ENCODE assay signal across 8 cellular contexts in genomic region chr2:27489498-27490397, GRCh38. TPM values are rescaled to one million over a fixed set of nuclear protein-coding genes. Genes with fewer than 3 reads are reported as not detected.
DNase-seq lines count a peak whose midpoint lies in the region; ATAC-seq, FAIRE-seq and TF ChIP-seq lines count a peak whose summit lies in the region.

Gene IFT172, minus strand, starts transcription at chr2:27489743. Its CDS starts 90 bp downstream, at chr2:27489653.

- H3K36me3 ChIP-seq in small intestine (ENCODE audit: control insufficient read depth in 2 of 2, insufficient read depth in 2 of 2, low read length in 2 of 2) = no peaks in the 10 kb centered on the region

- FAIRE-seq in small intestine (lab: Jason Lieb, UNC) = no peak

- peak; percentile 94 for ATAC-seq in HG03175 (IDR thresholded peaks at IDR 0.05; ENCODE audit: unreplicated experiment)
- ATAC-seq in activated B cell treated with CpG ODN at 0.5 μM for 24 hours (ENCODE audit: low read depth) = peak; percentile 96

- peak within 1 kb of the TSS; percentile 86 for H3K4me3 Mint-ChIP-seq in activated B cell treated with CpG ODN at 0.5 μM for 24 hours

- H3K4me3 ChIP-seq in AG04450 (ENCODE audit: low read depth, low read length) (peak within 1 kb of the TSS; percentile 88), cardiac fibroblast (replicated peaks in 1 of 2; ENCODE audit: low read depth in 2 of 2, low read length in 2 of 2) (peak within 1 kb of the TSS; percentile 69 to 88), small intestine (ENCODE audit: low read depth in 1 of 2, low read length in 2 of 2) (peak within 1 kb of the TSS in 1 of 2 donors; percentile 33)

- in situ Hi-C loops in GM18951 (cut with MboI; ENCODE audit: low sequenced_read_pairs, unreplicated experiment) = no loop called here

- no peaks in the 10 kb centered on the region for H3K4me1 ChIP-seq in small intestine (ENCODE audit: control insufficient read depth in 2 of 2, insufficient read depth in 1 of 2, low read depth in 1 of 2, low read length in 1 of 2)

- H3K9me3 Mint-ChIP-seq in activated B cell treated with CpG ODN at 0.5 μM for 24 hours = no peaks in the 10 kb centered on the region

- TF ChIP-seq POLR2A in GM18951 (IDR thresholded peaks at IDR 0.05; ENCODE audit: extremely low read depth, insufficient read depth, insufficient read length) = peak; percentile 63

- H3K36me3 Mint-ChIP-seq in activated B cell treated with CpG ODN at 0.5 μM for 24 hours (ENCODE audit: low read depth) = peaks cover 3% of the 10 kb centered on the region

- TF ChIP-seq CTCF in AG04450 (IDR thresholded peaks at IDR 0.05; ENCODE audit: low read depth, low read length) (no peak), activated B cell treated with CpG ODN at 0.5 μM for 24 hours (IDR thresholded peaks at IDR 0.05) (no peak), cardiac fibroblast (IDR thresholded peaks at IDR 0.05; ENCODE audit: low read depth, low read length) (no peak)

- CTCF ChIA-PET in AG04450 (lab: Charles Lee) (interaction anchor here (1.5 kb wide), 1 partner anchor 193 kb away, joined by 3 read pairs; no protein-coding TSS in a partner anchor), activated B cell treated with CpG ODN at 0.5 μM for 24 hours (lab: Charles Lee) (interaction anchor here (1.2 kb wide), 1 partner anchor 194 kb away, joined by 3 read pairs; no protein-coding TSS in a partner anchor)

- H3K27me3 Mint-ChIP-seq in activated B cell treated with CpG ODN at 0.5 μM for 24 hours = peaks cover 19% of the 10 kb centered on the region

- H3K27ac ChIP-seq in AG04450 (ENCODE audit: low read depth, low read length) (no peak within 1 kb of the TSS), small intestine (ENCODE audit: low read depth in 1 of 2, low read length in 1 of 2) (peak within 1 kb of the TSS; percentile 5 to 59)

- H3K4me1 Mint-ChIP-seq in activated B cell treated with CpG ODN at 0.5 μM for 24 hours = peaks cover 26% of the 10 kb centered on the region

- H3K27me3 ChIP-seq in AG04450 (ENCODE audit: control insufficient read depth, insufficient read depth, low read length) (no peaks in the 10 kb centered on the region), small intestine (ENCODE audit: control insufficient read depth in 2 of 2, insufficient read depth in 2 of 2, low read length in 2 of 2) (no peaks in the 10 kb centered on the region)

- H3K27ac Mint-ChIP-seq in activated B cell treated with CpG ODN at 0.5 μM for 24 hours = peak within 1 kb of the TSS; percentile 79

- POLR2A ChIA-PET in AG04450 (lab: Yijun Ruan, JAX) (no interaction called here), activated B cell treated with CpG ODN at 0.5 μM for 24 hours (lab: Charles Lee) (no interaction called here)

- peak; percentile 93 for DNase-seq in AG04450 (ENCODE audit: low read depth, low spot score)
- peak; percentile 94 for DNase-seq in NCI-H226
- peak; percentile 92 for DNase-seq in activated B cell treated with CpG ODN at 0.5 μM for 24 hours
- DNase-seq in cardiac fibroblast (ENCODE audit: low read depth in 2 of 2) = peak; percentile 98 to 99
- peak; percentile 99 for DNase-seq in iPS-NIHi7 (ENCODE audit: extremely low spot score)
- DNase-seq in small intestine = peak; percentile 100

- 8% methylated on average over 41 to 43 of the region's 43 CpGs for WGBS in small intestine, 3 donors

- H3K9me3 ChIP-seq in AG04450 (ENCODE audit: control insufficient read depth, insufficient read depth, low read length) (no peaks in the 10 kb centered on the region), small intestine (ENCODE audit: control insufficient read depth, low read depth) (no peaks in the 10 kb centered on the region)

- intact Hi-C loops in activated B cell treated with CpG ODN at 0.5 μM for 24 hours (cut with micrococcal nuclease) = loop anchor here (1.0 to 5.0 kb wide), 12 partner anchors 47 to 1261 kb away; partner anchors contain the start of genes AGBL5, ATRAID, BABAM2 and EIF2B4

RNA-seq across cellular contexts. Expression of gene IFT172, which starts in this region (rescaled TPM):
- 20.4 and 24.8 TPM in 2 replicates for polyA plus RNA-seq in AG04450 (2011; rRNA removed)
- 38.7 and 48.3 TPM in 2 replicates for polyA minus RNA-seq in AG04450 (2011; rRNA and poly(A)+ RNA removed)
- total RNA-seq in activated B cell treated with CpG ODN at 0.5 μM for 24 hours = 12.7 and 14.4 TPM in 2 replicates
- 100 to 1,000 TPM in 1 of 3 donors, 10 to 100 TPM in 2; 81.6 to 142 (median 97.0) TPM for polyA plus RNA-seq in small intestine
